ENCODE assay signal across 23 cellular contexts in the genomic region with DNA sequence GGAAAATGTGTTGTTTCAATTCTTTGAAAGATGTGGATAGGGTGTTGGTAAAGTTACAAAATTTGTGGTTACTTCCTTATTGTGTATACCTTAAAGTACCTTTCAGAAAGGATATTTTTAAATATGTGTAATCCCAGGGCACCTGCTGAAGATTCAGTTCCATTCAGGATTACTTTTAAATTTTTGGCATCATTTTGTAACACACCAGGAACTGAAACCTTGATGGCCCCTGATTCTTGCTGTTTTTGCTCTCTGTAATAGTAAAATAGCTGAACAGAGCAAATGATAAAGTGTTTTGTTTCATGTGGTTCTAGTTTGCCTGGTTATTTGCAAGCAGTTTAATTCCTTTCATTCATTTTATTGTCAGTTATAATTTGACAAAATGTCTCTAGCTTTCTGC.
DNase-seq lines count a peak whose midpoint lies in the region; ATAC-seq and TF ChIP-seq lines count a peak whose summit lies in the region.
"Had no signal": no experiment of that assay in that cellular context is flagged by ENCODE, and none has a peak within 500 bp of the region (broad histone marks: within the 10 kb centered on the region; RNA-seq: fewer than 3 reads in every experiment).

No MANE protein-coding gene starts in this region.

- no peak overlapping the region for H3K4me3 Mint-ChIP-seq in activated CD8-positive, alpha-beta T cell treated with anti-CD3 and anti-CD28 coated beads for 36 hours
- no peak overlapping the region for H3K4me3 Mint-ChIP-seq in activated CD8-positive, alpha-beta T cell treated with anti-CD3 and anti-CD28 coated beads, Interleukin-2, amount 10 ng/mL, durations not matched to agents 7 days and 5 days
- H3K4me3 Mint-ChIP-seq in dendritic cell treated with granulocyte-macrophage colony-stimulating factor and Interleukin-4, amounts not matched to agents 40 ng/mL and 50 ng/mL, for 4 days: no peak overlapping the region
- H3K4me3 Mint-ChIP-seq: T-cell had no signal

- no peaks in the 10 kb centered on the region for H3F3A ChIP-seq in SK-N-SH (replicated peaks; ENCODE audit: insufficient read depth)

- H2AFZ ChIP-seq in OCI-LY3 (ENCODE audit: low read depth, low read length) (no peak overlapping the region), SK-N-SH (ENCODE audit: low read depth) (no peak overlapping the region)

- H3K79me2 ChIP-seq in OCI-LY3 (ENCODE audit: low read length): peaks cover 9% of the 10 kb centered on the region; the same call in 1 of the 2 replicates
- H3K79me2 ChIP-seq in SK-N-SH (ENCODE audit: insufficient read depth): peaks cover 41% of the 10 kb centered on the region

- H3K9ac ChIP-seq in OCI-LY3 (ENCODE audit: low read length) (0 out of 2 replicates have a peak overlapping the region, but pooled peaks have one; percentile 4), SK-N-SH (no peak overlapping the region)

- peaks cover 15% of the 10 kb centered on the region for H3K4me1 ChIP-seq in OCI-LY3 (ENCODE audit: low read length)
- H3K4me1 ChIP-seq in SK-N-SH (ENCODE audit: control insufficient read depth in 1 of 2, insufficient read depth in 2 of 2, low read depth in 1 of 2, low read length in 1 of 2): no peaks in the 10 kb centered on the region; a peak in 1 of 4 replicates

- H3K4me1 Mint-ChIP-seq in activated CD8-positive, alpha-beta T cell treated with anti-CD3 and anti-CD28 coated beads for 36 hours (ENCODE audit: low read depth): peaks cover 26% of the 10 kb centered on the region
- peaks cover 19% of the 10 kb centered on the region for H3K4me1 Mint-ChIP-seq in activated CD8-positive, alpha-beta T cell treated with anti-CD3 and anti-CD28 coated beads, Interleukin-2, amount 10 ng/mL, durations not matched to agents 7 days and 5 days (ENCODE audit: low read depth)
- peaks cover 35% of the 10 kb centered on the region for H3K4me1 Mint-ChIP-seq in dendritic cell treated with granulocyte-macrophage colony-stimulating factor and Interleukin-4, amounts not matched to agents 40 ng/mL and 50 ng/mL, for 4 days (ENCODE audit: low read depth)

- H3K27ac ChIP-seq in OCI-LY3 (ENCODE audit: low read length) (peak overlapping the region; percentile 21), SK-N-SH (ENCODE audit: low read depth in 2 of 2, low read length in 1 of 2) (no peak overlapping the region)
- H3K27ac ChIP-seq: C4-2B, HL-60 had no signal

- H3K4me2 ChIP-seq in OCI-LY3 (ENCODE audit: low read length) (peak overlapping the region; percentile 29), SK-N-SH (no peak overlapping the region)

- TF ChIP-seq RAD21 in SK-N-SH (IDR thresholded peaks at IDR 0.05; ENCODE audit: low read length): no peak

- POLR2A ChIA-PET in activated CD8-positive, alpha-beta T cell treated with anti-CD3 and anti-CD28 coated beads for 36 hours (lab: Charles Lee): interaction anchor here (0.5 to 0.8 kb wide), 2 partner anchors 9 to 52 kb away, joined by 3 read pairs; no protein-coding TSS in a partner anchor
- POLR2A ChIA-PET in activated CD8-positive, alpha-beta T cell treated with anti-CD3 and anti-CD28 coated beads, Interleukin-2, amount 10 ng/mL, durations not matched to agents 7 days and 5 days (lab: Charles Lee): no interaction called here
- POLR2A ChIA-PET in SK-N-SH (lab: Yijun Ruan, JAX): no interaction called here

- ATAC-seq in activated CD8-positive, alpha-beta T cell treated with anti-CD3 and anti-CD28 coated beads for 36 hours: no peak
- no peak for ATAC-seq in activated CD8-positive, alpha-beta T cell treated with anti-CD3 and anti-CD28 coated beads, Interleukin-2, amount 10 ng/mL, durations not matched to agents 7 days and 5 days
- no peak for ATAC-seq in Right ventricle myocardium superior (ENCODE audit: poor library complexity)
- ATAC-seq: HepG2, T-cell had no signal

- intact Hi-C loops in activated CD8-positive, alpha-beta T cell treated with anti-CD3 and anti-CD28 coated beads for 36 hours (cut with micrococcal nuclease): no loop called here
- intact Hi-C loops in dendritic cell treated with granulocyte-macrophage colony-stimulating factor and Interleukin-4, amounts not matched to agents 40 ng/mL and 50 ng/mL, for 4 days (cut with micrococcal nuclease): no loop called here
- intact Hi-C loops in Right ventricle myocardium superior (cut with DNase I): no loop called here

- TF ChIP-seq CTCF in activated CD8-positive, alpha-beta T cell treated with anti-CD3 and anti-CD28 coated beads for 36 hours (IDR thresholded peaks at IDR 0.05): no peak
- no peak for TF ChIP-seq CTCF in OCI-LY3 (IDR thresholded peaks at IDR 0.05; ENCODE audit: low read depth, low read length)
- TF ChIP-seq CTCF in SK-N-SH (IDR thresholded peaks at IDR 0.05): no peak

- no peak overlapping the region for H3K4me3 ChIP-seq in OCI-LY3 (ENCODE audit: low read length)
- no peak overlapping the region for H3K4me3 ChIP-seq in SK-N-SH (ENCODE audit: low read depth in 2 of 2, low read length in 1 of 2)

- no peaks in the 10 kb centered on the region for H3K27me3 Mint-ChIP-seq in activated CD8-positive, alpha-beta T cell treated with anti-CD3 and anti-CD28 coated beads for 36 hours
- no peaks in the 10 kb centered on the region for H3K27me3 Mint-ChIP-seq in activated CD8-positive, alpha-beta T cell treated with anti-CD3 and anti-CD28 coated beads, Interleukin-2, amount 10 ng/mL, durations not matched to agents 7 days and 5 days (ENCODE audit: low read depth)
- no peaks in the 10 kb centered on the region for H3K27me3 Mint-ChIP-seq in dendritic cell treated with granulocyte-macrophage colony-stimulating factor and Interleukin-4, amounts not matched to agents 40 ng/mL and 50 ng/mL, for 4 days
- H3K27me3 Mint-ChIP-seq: T-cell had no signal

- CTCF ChIA-PET in activated CD8-positive, alpha-beta T cell treated with anti-CD3 and anti-CD28 coated beads for 36 hours (lab: Charles Lee): interaction anchor here (1.1 to 1.9 kb wide), 2 partner anchors 13 to 26 kb away, joined by 3 to 4 read pairs; no protein-coding TSS in a partner anchor
- CTCF ChIA-PET in activated CD8-positive, alpha-beta T cell treated with anti-CD3 and anti-CD28 coated beads, Interleukin-2, amount 10 ng/mL, durations not matched to agents 7 days and 5 days (lab: Charles Lee): interaction anchor here (0.9 to 1.3 kb wide), 2 partner anchors 8 to 16 kb away, joined by 3 to 4 read pairs; no protein-coding TSS in a partner anchor
- CTCF ChIA-PET in SK-N-SH (lab: Yijun Ruan, JAX): interaction anchor here (1.4 kb wide), 1 partner anchor 17 kb away, joined by 4 read pairs; no protein-coding TSS in a partner anchor

- H3K9me3 Mint-ChIP-seq in activated CD8-positive, alpha-beta T cell treated with anti-CD3 and anti-CD28 coated beads for 36 hours: no peaks in the 10 kb centered on the region
- no peaks in the 10 kb centered on the region for H3K9me3 Mint-ChIP-seq in activated CD8-positive, alpha-beta T cell treated with anti-CD3 and anti-CD28 coated beads, Interleukin-2, amount 10 ng/mL, durations not matched to agents 7 days and 5 days (ENCODE audit: insufficient read depth)
- no peaks in the 10 kb centered on the region for H3K9me3 Mint-ChIP-seq in dendritic cell treated with granulocyte-macrophage colony-stimulating factor and Interleukin-4, amounts not matched to agents 40 ng/mL and 50 ng/mL, for 4 days
- H3K9me3 Mint-ChIP-seq: T-cell had no signal

- H3K36me3 ChIP-seq in OCI-LY3 (replicated peaks; ENCODE audit: low read depth, low read length) (no peaks in the 10 kb centered on the region), SK-N-SH (replicated peaks in 1 of 2; ENCODE audit: control insufficient read depth in 1 of 2, insufficient read depth in 2 of 2, low read length in 1 of 2) (peaks cover 0 to 20% of the 10 kb centered on the region in 2 experiments)

- no peak for TF ChIP-seq EP300 in SK-N-SH (IDR thresholded peaks at IDR 0.05; ENCODE audit: borderline replicate concordance in 1 of 2, low read depth in 1 of 2, low read length in 1 of 2)

- H3K27me3 ChIP-seq in OCI-LY3 (ENCODE audit: low read depth, low read length) (no peaks in the 10 kb centered on the region), SK-N-SH (ENCODE audit: insufficient read depth) (no peaks in the 10 kb centered on the region)

- H4K20me1 ChIP-seq in OCI-LY3 (ENCODE audit: insufficient read depth, low read length) (peaks cover 25% of the 10 kb centered on the region; the same call in 1 of the 2 replicates), SK-N-SH (ENCODE audit: insufficient read depth) (no peaks in the 10 kb centered on the region)

- DNase-seq in activated CD8-positive, alpha-beta T cell treated with anti-CD3 and anti-CD28 coated beads for 36 hours: no peak
- DNase-seq in activated CD8-positive, alpha-beta T cell treated with anti-CD3 and anti-CD28 coated beads, Interleukin-2, amount 10 ng/mL, durations not matched to agents 7 days and 5 days: no peak
- peak; percentile 59 for DNase-seq in CD1c-positive myeloid dendritic cell (ENCODE audit: extremely low spot score)
- no peak for DNase-seq in SK-N-SH
- no peak for DNase-seq in HuH-7 (ENCODE audit: low spot score)
- no peak for DNase-seq in Right ventricle myocardium superior
- DNase-seq: 8988T, AML-193, EL, GF-D8, H7, KBM-7, NCI-H1694, NCI-H2081, NCI-H2171 treated with DMSO at 0.1 percent for 48 hours, NCI-H446, NCI-H526 treated with DMSO at 0.1 percent for 48 hours, T-cell had no signal

- H3K36me3 Mint-ChIP-seq in activated CD8-positive, alpha-beta T cell treated with anti-CD3 and anti-CD28 coated beads for 36 hours (ENCODE audit: low read depth): peaks cover 4% of the 10 kb centered on the region
- H3K36me3 Mint-ChIP-seq in activated CD8-positive, alpha-beta T cell treated with anti-CD3 and anti-CD28 coated beads, Interleukin-2, amount 10 ng/mL, durations not matched to agents 7 days and 5 days (ENCODE audit: low read depth): peaks cover 13% of the 10 kb centered on the region
- peaks cover 15% of the 10 kb centered on the region for H3K36me3 Mint-ChIP-seq in dendritic cell treated with granulocyte-macrophage colony-stimulating factor and Interleukin-4, amounts not matched to agents 40 ng/mL and 50 ng/mL, for 4 days (ENCODE audit: low read depth)

- no peaks in the 10 kb centered on the region for H3K9me3 ChIP-seq in OCI-LY3 (ENCODE audit: insufficient read depth, low read length)
- H3K9me3 ChIP-seq in SK-N-SH: peaks cover 7% of the 10 kb centered on the region; the same call in 1 of the 2 replicates

- H3K27ac Mint-ChIP-seq in activated CD8-positive, alpha-beta T cell treated with anti-CD3 and anti-CD28 coated beads for 36 hours: peak overlapping the region; percentile 49
- no peak overlapping the region for H3K27ac Mint-ChIP-seq in activated CD8-positive, alpha-beta T cell treated with anti-CD3 and anti-CD28 coated beads, Interleukin-2, amount 10 ng/mL, durations not matched to agents 7 days and 5 days
- H3K27ac Mint-ChIP-seq in dendritic cell treated with granulocyte-macrophage colony-stimulating factor and Interleukin-4, amounts not matched to agents 40 ng/mL and 50 ng/mL, for 4 days: peak overlapping the region; percentile 49

- H3K9me2 ChIP-seq in SK-N-SH: no peaks in the 10 kb centered on the region

TF ChIP-seq in SK-N-SH, 30 proteins besides CTCF, POLR2A, EP300 and RAD21 (continues in another document):
- TF ChIP-seq RCOR1 (IDR thresholded peaks at IDR 0.05; ENCODE audit: low read length): no peak
- TF ChIP-seq FOXJ3 (CRISPR knock-in tag; IDR thresholded peaks at IDR 0.05): no peak
